10 cellular contexts compared by ENCODE assay signal in the genomic region with DNA sequence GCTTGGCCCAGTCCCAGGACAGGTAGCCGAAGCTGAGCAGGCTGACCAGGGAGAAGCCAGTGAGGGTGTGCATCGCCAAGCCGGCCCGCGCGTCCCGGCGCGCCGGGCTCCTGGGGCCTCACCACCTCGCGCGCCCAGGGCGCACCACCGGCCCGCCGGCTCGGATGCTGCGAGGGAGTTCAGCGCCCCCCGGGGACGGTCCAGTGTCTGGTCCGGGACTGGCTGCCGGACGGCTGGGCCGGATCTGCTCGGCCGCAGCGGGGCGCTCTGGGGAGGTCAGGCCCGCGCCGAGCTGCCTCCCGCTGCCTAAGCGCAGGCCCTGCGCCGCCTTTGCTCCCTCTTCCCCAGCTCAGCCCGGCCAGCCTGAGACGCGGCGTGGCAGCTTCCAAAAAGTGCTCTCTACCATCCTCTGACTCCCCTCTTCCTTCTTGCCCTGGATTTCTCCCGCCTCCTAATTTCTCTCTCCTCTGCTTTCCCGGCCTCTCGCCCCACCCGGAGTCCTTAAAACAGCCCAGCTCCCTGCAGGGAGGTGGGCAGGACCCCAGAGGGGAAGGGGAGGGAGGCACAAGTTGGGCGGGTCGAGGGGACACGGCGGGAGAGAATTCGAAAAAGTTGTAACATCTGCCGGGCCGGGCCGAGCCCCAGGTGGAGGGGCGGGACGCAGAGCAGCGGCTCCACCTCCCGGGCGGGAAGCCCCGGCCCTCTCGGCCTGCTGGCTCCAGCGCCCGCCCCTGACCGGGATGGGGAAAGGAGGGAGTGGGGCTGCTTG. TPM values are rescaled to one million over a fixed set of nuclear protein-coding genes. Genes with fewer than 3 reads are reported as not detected.
DNase-seq lines count a peak whose midpoint lies in the region; ATAC-seq and TF ChIP-seq lines count a peak whose summit lies in the region.
"Had no signal": no experiment of that assay in that cellular context is flagged by ENCODE, and none has a peak within 500 bp of the region (broad histone marks: within the 10 kb centered on the region; RNA-seq: fewer than 3 reads in every experiment).

A gene (minus strand): TSS at position 605 of the 769 bp plus-strand sequence. CDS start 532 bp downstream, at position 73.

- DNase-seq in AG09309 (ENCODE audit: low read depth) = peak; percentile 21
- peak in 1 of 2 experiments; percentile 56 for DNase-seq in PC-9
- DNase-seq in fibroblast of villous mesenchyme (ENCODE audit: low read depth) = peak; percentile 86
- DNase-seq in neural crest cell (ENCODE audit: low read depth, low spot score) = no peak
- no peak for DNase-seq in OCI-LY7 (ENCODE audit: low spot score)
- DNase-seq: activated CD4-positive, alpha-beta T cell treated with anti-CD3 and anti-CD28 coated beads, Interleukin-2, amount 50 U/mL, for 1 hour had no signal

- no peak for ATAC-seq in GM18505 (IDR thresholded peaks at IDR 0.05; ENCODE audit: unreplicated experiment)
- no peak for ATAC-seq in HG03521 (IDR thresholded peaks at IDR 0.05; ENCODE audit: unreplicated experiment)
- no peak for ATAC-seq in HG02981 (IDR thresholded peaks at IDR 0.05; ENCODE audit: unreplicated experiment)

- H4K20me1 ChIP-seq in PC-9 (ENCODE audit: insufficient read depth) (no peaks in the 10 kb centered on the region), OCI-LY7 (ENCODE audit: insufficient read depth, low read length) (no peaks in the 10 kb centered on the region)

- TF ChIP-seq CTCF in AG09309 (IDR thresholded peaks at IDR 0.05; ENCODE audit: control insufficient read depth, insufficient read depth, low read depth, low read length, missing control alignments) (peak; percentile 6), PC-9 (conservative IDR thresholded peaks at IDR 0.05) (no peak), fibroblast of villous mesenchyme (IDR thresholded peaks at IDR 0.05; ENCODE audit: insufficient read depth, low read depth, low read length) (peak; percentile 31), neural crest cell (conservative IDR thresholded peaks at IDR 0.05) (peak; percentile 33), OCI-LY7 (conservative IDR thresholded peaks at IDR 0.05; ENCODE audit: low read length) (no peak)

- peak within 1 kb of the TSS; percentile 58 for H2AFZ ChIP-seq in PC-9
- no peak within 1 kb of the TSS for H2AFZ ChIP-seq in OCI-LY7 (ENCODE audit: low read length)

- H3K4me3 Mint-ChIP-seq in neural crest cell = no peak within 1 kb of the TSS

- no peak for TF ChIP-seq POLR2A in GM18505 (IDR thresholded peaks at IDR 0.05; ENCODE audit: borderline replicate concordance, extremely low read depth, insufficient read depth, insufficient read length)

- peak within 1 kb of the TSS; percentile 66 for H3K4me2 ChIP-seq in PC-9
- H3K4me2 ChIP-seq in OCI-LY7 (ENCODE audit: low read length) = no peak within 1 kb of the TSS

- H3K27ac ChIP-seq in PC-9 (no peak within 1 kb of the TSS), OCI-LY7 (ENCODE audit: low read depth, low read length, poor library complexity, severe bottlenecking) (no peak within 1 kb of the TSS)

- H3K36me3 ChIP-seq in PC-9 (ENCODE audit: low read depth) = no peaks in the 10 kb centered on the region
- no peaks in the 10 kb centered on the region for H3K36me3 ChIP-seq in OCI-LY7 (ENCODE audit: insufficient read depth, low read length)

- H3K27me3 Mint-ChIP-seq in neural crest cell (ENCODE audit: low read depth) = peaks cover 52% of the 10 kb centered on the region

- BruUV-seq in PC-9 (replicated peaks; lab: Mats Ljungman, UMichigan) (no TSS peak), OCI-LY7 (replicated peaks; lab: Mats Ljungman, UMichigan) (no TSS peak)

- H3F3A ChIP-seq in PC-9 (ENCODE audit: insufficient read depth, low read depth) = peaks cover 18% of the 10 kb centered on the region

- H3K4me1 ChIP-seq in PC-9 (replicated peaks; ENCODE audit: insufficient read depth) (peaks cover 15% of the 10 kb centered on the region), OCI-LY7 (ENCODE audit: insufficient read depth, low read length, poor library complexity, severe bottlenecking) (no peaks in the 10 kb centered on the region)

- H3K27me3 ChIP-seq in PC-9 (ENCODE audit: insufficient read depth, low read depth) = no peaks in the 10 kb centered on the region

- no peak within 1 kb of the TSS for H3K27ac Mint-ChIP-seq in neural crest cell (ENCODE audit: unreplicated experiment)

- POLR2A ChIA-PET in PC-9 (lab: Charles Lee; ENCODE audit: unreplicated experiment) = no interaction called here
- POLR2A ChIA-PET in OCI-LY7 (lab: Charles Lee) = no interaction called here

- H3K9me3 ChIP-seq in PC-9 (ENCODE audit: insufficient read depth, low read depth) (no peaks in the 10 kb centered on the region), OCI-LY7 (ENCODE audit: low read length) (no peaks in the 10 kb centered on the region)

- no peaks in the 10 kb centered on the region for H3K9me2 ChIP-seq in PC-9 (ENCODE audit: insufficient read depth)
- no peaks in the 10 kb centered on the region for H3K9me2 ChIP-seq in OCI-LY7 (ENCODE audit: insufficient read depth, low read length)

- CTCF ChIA-PET in PC-9 (lab: Charles Lee) (interaction anchor here (0.7 to 1.2 kb wide), 3 partner anchors 14 to 46 kb away, joined by 3 to 11 read pairs (median 3); no protein-coding TSS in a partner anchor), OCI-LY7 (lab: Charles Lee; ENCODE audit: unreplicated experiment) (no interaction called here)

- no peaks in the 10 kb centered on the region for H3K9me3 Mint-ChIP-seq in neural crest cell

- H3K79me2 ChIP-seq in PC-9 (ENCODE audit: low read depth) = no peaks in the 10 kb centered on the region
- no peaks in the 10 kb centered on the region for H3K79me2 ChIP-seq in OCI-LY7 (ENCODE audit: insufficient read depth, low read depth, low read length)

- peaks cover 33% of the 10 kb centered on the region for H3K4me1 Mint-ChIP-seq in neural crest cell

- peak within 1 kb of the TSS; percentile 44 for H3K4me3 ChIP-seq in AG09309 (ENCODE audit: control insufficient read depth, low read depth, low read length)
- peak within 1 kb of the TSS; percentile 40; the same call in 1 of the 2 replicates for H3K4me3 ChIP-seq in PC-9
- H3K4me3 ChIP-seq in fibroblast of villous mesenchyme (ENCODE audit: low read depth, low read length) = peak within 1 kb of the TSS; percentile 60
- no peak within 1 kb of the TSS for H3K4me3 ChIP-seq in OCI-LY7 (ENCODE audit: low read depth, low read length, poor library complexity, severe bottlenecking)
- H3K4me3 ChIP-seq: lung had no signal

- intact Hi-C loops in PC-9 (cut with micrococcal nuclease; ENCODE audit: unreplicated experiment) (loop anchor here (5.0 kb wide), 1 partner anchor 50 kb away; no protein-coding TSS in a partner anchor), OCI-LY7 (cut with micrococcal nuclease; ENCODE audit: unreplicated experiment) (no loop called here)

- no peaks in the 10 kb centered on the region for H3K36me3 Mint-ChIP-seq in neural crest cell (ENCODE audit: low read depth)

RNA-seq across cellular contexts. Expression of the gene that starts here (rescaled TPM):
- 2.6 and 3.2 TPM in 2 replicates for total RNA-seq in PC-9 (2021)
- 13.8 and 23.5 TPM in 2 replicates for total RNA-seq in fibroblast of villous mesenchyme
- total RNA-seq in neural crest cell = 0.25 and 0.51 TPM in 2 replicates
- total RNA-seq in OCI-LY7 (2014; rRNA removed; shearing (Covaris generic)) = not detected in 2 replicates
- not detected in 2 replicates for total RNA-seq in OCI-LY7 (2022)

Comparison
In these comparisons a context has a peak if more than half of its experiments do, and no peak if none do; other contexts are left out.
1. DNase-seq: peak in AG09309 (single experiment) and fibroblast of villous mesenchyme (single experiment); none in neural crest cell (single experiment) and OCI-LY7 (single experiment).
2. CTCF ChIP-seq: peak in AG09309 (single experiment), fibroblast of villous mesenchyme (single experiment) and neural crest cell (single experiment); none in PC-9 (single experiment) and OCI-LY7 (single experiment).